In the genomic region with DNA sequence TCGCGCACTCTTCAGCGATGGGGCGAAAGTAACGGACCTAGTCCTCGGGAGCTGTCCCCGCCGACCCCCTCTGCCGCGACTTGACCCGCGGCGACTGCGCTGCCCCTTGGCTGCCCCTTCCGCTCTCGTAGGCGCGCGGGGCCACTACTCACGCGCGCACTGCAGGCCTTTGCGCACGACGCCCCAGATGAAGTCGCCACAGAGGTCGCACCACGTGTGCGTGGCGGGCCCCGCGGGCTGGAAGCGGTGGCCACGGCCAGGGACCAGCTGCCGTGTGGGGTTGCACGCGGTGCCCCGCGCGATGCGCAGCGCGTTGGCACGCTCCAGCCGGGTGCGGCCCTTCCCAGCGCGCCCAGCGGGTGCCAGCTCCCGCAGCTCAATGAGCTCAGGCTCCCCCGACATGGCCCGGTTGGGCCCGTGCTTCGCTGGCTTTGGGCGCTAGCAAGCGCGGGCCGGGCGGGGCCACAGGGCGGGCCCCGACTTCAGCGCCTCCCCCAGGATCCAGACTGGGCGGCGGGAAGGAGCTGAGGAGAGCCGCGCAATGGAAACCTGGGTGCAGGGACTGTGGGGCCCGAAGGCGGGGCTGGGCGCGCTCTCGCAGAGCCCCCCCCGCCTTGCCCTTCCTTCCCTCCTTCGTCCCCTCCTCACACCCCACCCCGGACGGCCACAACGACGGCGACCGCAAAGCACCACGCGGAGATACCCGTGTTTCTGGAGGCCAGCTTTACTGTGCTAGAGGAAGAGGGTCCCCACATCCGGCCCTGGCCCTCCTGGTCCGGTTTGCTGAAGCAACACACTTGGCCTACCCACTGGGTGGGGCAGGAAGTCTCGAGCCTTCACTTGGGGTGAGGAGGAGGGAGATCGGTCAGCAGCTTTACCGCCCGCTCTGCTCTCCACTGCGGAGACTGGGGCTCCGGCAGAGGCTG, we compare ENCODE assay signal across 8 cellular contexts. TPM values are rescaled to one million over a fixed set of nuclear protein-coding genes. Genes with fewer than 3 reads are reported as not detected.
DNase-seq lines count a peak whose midpoint lies in the region; ATAC-seq and TF ChIP-seq lines count a peak whose summit lies in the region.

A gene with protein sequence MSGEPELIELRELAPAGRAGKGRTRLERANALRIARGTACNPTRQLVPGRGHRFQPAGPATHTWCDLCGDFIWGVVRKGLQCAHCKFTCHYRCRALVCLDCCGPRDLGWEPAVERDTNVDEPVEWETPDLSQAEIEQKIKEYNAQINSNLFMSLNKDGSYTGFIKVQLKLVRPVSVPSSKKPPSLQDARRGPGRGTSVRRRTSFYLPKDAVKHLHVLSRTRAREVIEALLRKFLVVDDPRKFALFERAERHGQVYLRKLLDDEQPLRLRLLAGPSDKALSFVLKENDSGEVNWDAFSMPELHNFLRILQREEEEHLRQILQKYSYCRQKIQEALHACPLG (minus strand): TSS at position 433 of the 926 bp plus-strand sequence. CDS start 31 bp downstream, at position 402.

- no peak for ATAC-seq in HG02973 (IDR thresholded peaks at IDR 0.05; ENCODE audit: unreplicated experiment)

- peak; percentile 84 for TF ChIP-seq POLR2A in NB4 (IDR thresholded peaks at IDR 0.05; ENCODE audit: extremely low read depth, insufficient read length)

- TF ChIP-seq CTCF in GM12865 (IDR thresholded peaks at IDR 0.05; ENCODE audit: insufficient read depth, low read depth, low read length, missing control alignments): no peak
- no peak for TF ChIP-seq CTCF in NB4 (IDR thresholded peaks at IDR 0.05; ENCODE audit: low read depth, low read length)
- no peak for TF ChIP-seq CTCF in fibroblast of pulmonary artery (IDR thresholded peaks at IDR 0.05; ENCODE audit: low read length, missing control alignments)
- TF ChIP-seq CTCF in neutrophil (IDR thresholded peaks at IDR 0.05): no peak

- H3K36me3 ChIP-seq in neutrophil: no peaks in the 10 kb centered on the region
- H3K36me3 ChIP-seq in urinary bladder (ENCODE audit: insufficient read depth): no peaks in the 10 kb centered on the region

- no peaks in the 10 kb centered on the region for H3K9me3 ChIP-seq in neutrophil

- H3K27me3 ChIP-seq in neutrophil: no peaks in the 10 kb centered on the region

- 4% methylated on average over 90 of the region's 90 CpGs for WGBS in urinary bladder

- H3K27ac ChIP-seq in neutrophil: peak within 1 kb of the TSS; percentile 100
- H3K27ac ChIP-seq in urinary bladder (ENCODE audit: low read depth): peak within 1 kb of the TSS; percentile 62

- DNase-seq in GM12865 (ENCODE audit: low read depth) (peak; percentile 92), NB4 (ENCODE audit: low read depth) (peak; percentile 98), fibroblast of pulmonary artery (ENCODE audit: low read depth) (peak; percentile 41), NCI-H1417 treated with DMSO at 0.1 percent for 48 hours (lab: John Stamatoyannopoulos, UW) (no peak)
- peak; percentile 81 to 85 for DNase-seq in activated T-cell treated with anti-CD3 and anti-CD28 coated beads, Interleukin-2, amount 50 U/mL, for 48 hours

- peak within 1 kb of the TSS; percentile 96 for H3K4me3 ChIP-seq in GM12865 (ENCODE audit: low read depth, low read length)
- H3K4me3 ChIP-seq in NB4 (ENCODE audit: low read depth, low read length): peak within 1 kb of the TSS; percentile 99
- H3K4me3 ChIP-seq in fibroblast of pulmonary artery (replicated peaks; ENCODE audit: low read depth, low read length): peak within 1 kb of the TSS; percentile 43
- peak within 1 kb of the TSS; percentile 91 to 93 for H3K4me3 ChIP-seq in neutrophil (ENCODE audit: low read depth in 1 of 2, low read length in 1 of 2)
- H3K4me3 ChIP-seq in urinary bladder (ENCODE audit: low read depth, low read length): peak within 1 kb of the TSS; percentile 46

- H3K4me1 ChIP-seq in neutrophil (ENCODE audit: control insufficient read depth in 1 of 2, insufficient read depth in 1 of 2, low read depth in 1 of 2, low read length in 1 of 2) (peaks cover 82 to 83% of the 10 kb centered on the region in 2 experiments), urinary bladder (ENCODE audit: insufficient read depth) (no peaks in the 10 kb centered on the region)

RNA-seq across cellular contexts. Expression of the gene that starts here (rescaled TPM):
- 25.4 TPM for total RNA-seq in urinary bladder
- polyA plus RNA-seq in urinary bladder: 41.5 TPM

Comparison
In these comparisons a context has a peak if more than half of its experiments do, and no peak if none do; other contexts are left out.
1. H3K4me3 ChIP-seq: peak in every context shown above with its lines; median percentile 99 in NB4; 96 in GM12865; 92 in neutrophil; 46 in urinary bladder; 43 in fibroblast of pulmonary artery.